ENCODE assay signal across 8 cellular contexts in the genomic region with DNA sequence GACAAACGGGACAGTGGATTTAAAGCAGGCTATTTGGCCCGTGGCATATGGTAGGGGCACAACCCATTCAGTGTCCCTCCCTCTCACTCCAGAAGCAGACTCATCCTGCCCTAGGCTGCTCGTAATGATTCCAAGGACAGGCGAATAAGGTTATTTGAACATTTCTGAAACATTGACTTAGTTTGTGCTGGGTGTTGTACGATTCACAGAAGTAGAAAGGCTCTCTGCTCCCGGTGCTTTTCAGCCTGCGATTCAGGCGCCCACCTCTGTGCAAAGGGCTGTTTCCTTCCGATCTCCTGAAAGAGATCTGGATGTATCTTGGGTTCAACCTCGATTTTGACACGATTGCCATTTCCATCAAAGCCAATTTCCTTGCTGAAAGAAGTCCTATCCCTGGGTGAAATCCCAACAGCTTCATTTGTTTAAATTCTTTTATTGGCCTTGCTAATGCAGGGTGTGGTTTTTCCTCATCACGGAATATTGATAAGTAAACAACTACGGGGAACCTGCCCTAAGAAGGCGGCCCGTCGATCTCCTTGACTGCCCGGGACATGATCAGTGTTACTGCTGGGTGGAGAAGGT. TPM values are rescaled to one million over a fixed set of nuclear protein-coding genes. Genes with fewer than 3 reads are reported as not detected.
A peak's percentile ranks its signal among the peaks of the same experiment; 100 is the strongest.
DNase-seq lines count a peak whose midpoint lies in the region; ATAC-seq and TF ChIP-seq lines count a peak whose summit lies in the region.

No MANE protein-coding gene starts in this region.

- H3K27me3 Mint-ChIP-seq in activated naive CD4-positive, alpha-beta T cell treated with anti-CD3 and anti-CD28 coated beads, Interleukin-2, amount 10 ng/mL, durations not matched to agents 7 days and 5 days = peaks cover 48% of the 10 kb centered on the region

- no peak for ATAC-seq in right cardiac atrium

- peaks cover 3% of the 10 kb centered on the region for H3K36me3 Mint-ChIP-seq in activated naive CD4-positive, alpha-beta T cell treated with anti-CD3 and anti-CD28 coated beads, Interleukin-2, amount 10 ng/mL, durations not matched to agents 7 days and 5 days

- 24% methylated on average over 17 of the region's 17 CpGs for WGBS in right cardiac atrium

- peaks cover 12% of the 10 kb centered on the region for H3K4me1 Mint-ChIP-seq in activated naive CD4-positive, alpha-beta T cell treated with anti-CD3 and anti-CD28 coated beads, Interleukin-2, amount 10 ng/mL, durations not matched to agents 7 days and 5 days

- no peak for TF ChIP-seq CTCF in WI38 (IDR thresholded peaks at IDR 0.05; ENCODE audit: low read depth, low read length)

- peak overlapping the region; percentile 71 for H3K4me3 Mint-ChIP-seq in activated naive CD4-positive, alpha-beta T cell treated with anti-CD3 and anti-CD28 coated beads, Interleukin-2, amount 10 ng/mL, durations not matched to agents 7 days and 5 days

- peak overlapping the region; percentile 98 for H3K9ac ChIP-seq in skeletal muscle satellite cell (ENCODE audit: low read depth, low read length)

- H3K27ac Mint-ChIP-seq in activated naive CD4-positive, alpha-beta T cell treated with anti-CD3 and anti-CD28 coated beads, Interleukin-2, amount 10 ng/mL, durations not matched to agents 7 days and 5 days = peak overlapping the region; percentile 50

- H3K27ac ChIP-seq in right cardiac atrium (ENCODE audit: low read length) = peak overlapping the region; percentile 95

- H3K4me2 ChIP-seq in skeletal muscle satellite cell (ENCODE audit: low read length) = peak overlapping the region; percentile 78

- H3K36me3 ChIP-seq in skeletal muscle satellite cell (ENCODE audit: insufficient read depth, low read length) = peaks cover 10% of the 10 kb centered on the region

- H3K9me3 ChIP-seq in right cardiac atrium (ENCODE audit: control insufficient read depth, low read length) (no peaks in the 10 kb centered on the region), skeletal muscle satellite cell (replicated peaks; ENCODE audit: low read length) (no peaks in the 10 kb centered on the region)

- CTCF ChIA-PET in activated naive CD4-positive, alpha-beta T cell treated with anti-CD3 and anti-CD28 coated beads, Interleukin-2, amount 10 ng/mL, durations not matched to agents 7 days and 5 days (lab: Charles Lee) = interaction anchor here (0.6 to 1.0 kb wide), 3 partner anchors 14 to 18 kb away, joined by 3 read pairs; no protein-coding TSS in a partner anchor

- intact Hi-C loops in right cardiac atrium (cut with DNase I) = loop anchor here in 3 of 4 donors (5.0 to 10.0 kb wide), 3 partner anchors 137 to 145 kb away; no protein-coding TSS in a partner anchor

- H3K9me3 Mint-ChIP-seq in activated naive CD4-positive, alpha-beta T cell treated with anti-CD3 and anti-CD28 coated beads, Interleukin-2, amount 10 ng/mL, durations not matched to agents 7 days and 5 days = no peaks in the 10 kb centered on the region

- H3K27me3 ChIP-seq in right cardiac atrium (ENCODE audit: control insufficient read depth, insufficient read depth) = no peaks in the 10 kb centered on the region
- no peaks in the 10 kb centered on the region for H3K27me3 ChIP-seq in skeletal muscle satellite cell (ENCODE audit: control insufficient read depth, insufficient read depth, low read length)

- H3K4me3 ChIP-seq in WI38 (ENCODE audit: low read depth, low read length) (peak overlapping the region; percentile 77), right cardiac atrium (ENCODE audit: low read length) (peak overlapping the region; percentile 85), skeletal muscle satellite cell (ENCODE audit: low read length) (peak overlapping the region; percentile 81)

- no peaks in the 10 kb centered on the region for H3K4me1 ChIP-seq in right cardiac atrium (ENCODE audit: control insufficient read depth, insufficient read depth, low read length)
- H3K4me1 ChIP-seq in skeletal muscle satellite cell (ENCODE audit: control insufficient read depth, insufficient read depth, low read length) = peaks cover 40% of the 10 kb centered on the region

- DNase-seq in activated naive CD4-positive, alpha-beta T cell treated with anti-CD3 and anti-CD28 coated beads, Interleukin-2, amount 10 ng/mL, durations not matched to agents 7 days and 5 days = no peak
- no peak for DNase-seq in activated naive CD4-positive, alpha-beta T cell treated with anti-CD3 and anti-CD28 coated beads, Interleukin-2, amount 50 U/mL, for 16 hours
- no peak for DNase-seq in right cardiac atrium
- no peak for DNase-seq in NK-92 treated with Interleukin-12 subunit alpha and Interleukin-12 subunit beta, amount 100 ng/mL, for 24 hours (lab: John Stamatoyannopoulos, UW)
- DNase-seq in CD1c-positive myeloid dendritic cell (ENCODE audit: extremely low spot score) = no peak
- no peak for DNase-seq in activated gamma-delta T cell treated with Interleukin-2 at 50 U/mL for 16 hours

RNA-seq across cellular contexts. Expression of a gene that starts 1.1 kb away (rescaled TPM):
- 10 to 100 TPM; 13.6 to 17.2 (median 14.7) TPM for total RNA-seq in right cardiac atrium
- 3.0 TPM for polyA plus RNA-seq in right cardiac atrium
- total RNA-seq in skeletal muscle satellite cell (2012; rRNA removed) = 17.9 and 18.0 TPM in 2 replicates
